In the genomic region with DNA sequence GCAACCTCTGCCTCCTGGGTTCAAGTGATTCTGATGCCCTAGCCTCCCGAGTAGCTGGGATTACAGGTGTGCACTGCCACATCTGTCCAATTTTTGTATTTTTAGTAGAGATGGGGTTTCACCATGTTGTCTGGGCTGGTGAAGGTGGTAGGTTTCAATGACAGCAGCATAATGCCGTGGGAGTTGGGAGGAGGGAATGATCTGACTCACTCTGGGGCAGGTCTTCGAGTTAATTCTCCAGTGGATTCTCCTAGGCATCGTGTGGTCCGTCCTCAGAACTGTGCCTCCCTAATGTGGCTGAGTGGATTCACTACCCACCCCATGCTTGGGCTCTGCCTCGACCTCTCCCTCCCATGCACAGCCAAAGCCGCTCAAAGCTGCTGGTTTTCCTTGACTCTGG, we compare ENCODE assay signal across 21 cellular contexts. TPM values are rescaled to one million over a fixed set of nuclear protein-coding genes. Genes with fewer than 3 reads are reported as not detected.
"Had no signal": no experiment of that assay in that cellular context is flagged by ENCODE, and none has a peak within 500 bp of the region (broad histone marks: within the 10 kb centered on the region; RNA-seq: fewer than 3 reads in every experiment).

No MANE protein-coding gene starts in this region.

- H3K4me1 Mint-ChIP-seq: immature natural killer cell, memory B cell, naive B cell had no signal

- ATAC-seq: effector memory CD8-positive, alpha-beta T cell; foreskin keratinocyte; lower lobe of right lung had no signal

- H3K27ac Mint-ChIP-seq: immature natural killer cell, memory B cell, type B pancreatic cell had no signal

- H3K27ac ChIP-seq: esophagus squamous epithelium, foreskin keratinocyte, left ventricle myocardium inferior, lower lobe of right lung, neutrophil, right atrium auricular region, sigmoid colon, suprapubic skin, thyroid gland had no signal

- H3K36me3 ChIP-seq: esophagus squamous epithelium, left ventricle myocardium inferior, lower lobe of right lung, neutrophil, right atrium auricular region, sigmoid colon, suprapubic skin, thyroid gland had no signal

- H3K4me3 Mint-ChIP-seq: effector memory CD8-positive, alpha-beta T cell; immature natural killer cell; memory B cell; type B pancreatic cell had no signal

- H3K4me3 ChIP-seq: esophagus squamous epithelium, left ventricle myocardium inferior, lower lobe of right lung, right atrium auricular region, sigmoid colon, suprapubic skin, thyroid gland had no signal

- H3K9me3 Mint-ChIP-seq: effector memory CD8-positive, alpha-beta T cell; immature natural killer cell; memory B cell; naive B cell; type B pancreatic cell had no signal

- H3K4me1 ChIP-seq: foreskin keratinocyte, lower lobe of right lung, right atrium auricular region had no signal

- H3K27me3 ChIP-seq: esophagus squamous epithelium, foreskin keratinocyte, neutrophil, right atrium auricular region, sigmoid colon, suprapubic skin, thyroid gland had no signal

- H3K9me3 ChIP-seq: esophagus squamous epithelium, left ventricle myocardium inferior, lower lobe of right lung, neutrophil, right atrium auricular region, sigmoid colon, suprapubic skin, thyroid gland had no signal

- DNase-seq: effector memory CD8-positive, alpha-beta T cell; esophagus squamous epithelium; foreskin keratinocyte; immature natural killer cell; left ventricle myocardium inferior; lower lobe of right lung; naive B cell; posterior cingulate gyrus; sigmoid colon; small intestine; stimulated activated CD4-positive, alpha-beta T cell treated with anti-CD3 and anti-CD28 coated beads, Interleukin-12 subunit alpha, Interleukin-12 subunit beta, amount 100 ng/mL, for 4 hours; stimulated activated naive CD4-positive, alpha-beta T cell treated with Interleukin-2 at 50 U/mL for 16 hours; thyroid gland had no signal

- H3K36me3 Mint-ChIP-seq: immature natural killer cell, memory B cell, naive B cell, type B pancreatic cell had no signal

RNA-seq across cellular contexts. Expression of a gene that starts 1.7 kb away (rescaled TPM):
- total RNA-seq: foreskin keratinocyte, osteocyte, suprapubic skin had no signal
- polyA plus RNA-seq: keratinocyte, neural cell had no signal

RNA-seq across cellular contexts. Expression of a gene that starts 39.4 kb away (rescaled TPM):
- total RNA-seq: foreskin keratinocyte, osteocyte had no signal
- polyA plus RNA-seq: foreskin keratinocyte had no signal
